ENCODE assay signal across 8 cellular contexts in genomic region chr4:1289232-1290164, GRCh38. TPM values are rescaled to one million over a fixed set of nuclear protein-coding genes. Genes with fewer than 3 reads are reported as not detected.
DNase-seq lines count a peak whose midpoint lies in the region; ATAC-seq and TF ChIP-seq lines count a peak whose summit lies in the region.

MAEA (plus strand) TSS chr4:1289891; CDS start chr4:1289914, 23 bp downstream.

- TF ChIP-seq CTCF in C4-2B (conservative IDR thresholded peaks at IDR 0.05): no peak
- TF ChIP-seq CTCF in left lung (IDR thresholded peaks at IDR 0.05): no peak

- peaks cover 0 to 6% of the 10 kb centered on the region in 2 donors for H3K36me3 ChIP-seq in left lung

- H3K4me3 ChIP-seq in left lung: peak within 1 kb of the TSS; percentile 85 to 94

- DNase-seq in NCI-H774 (lab: John Stamatoyannopoulos, UW) (peak; percentile 94), dermis blood vessel endothelial cell (peak; percentile 98), left lung (peak; percentile 97 to 98)
- DNase-seq in activated CD4-positive, alpha-beta T cell treated with anti-CD3 and anti-CD28 coated beads, Interleukin-2, amount 50 U/mL, for 4 hours: peak; percentile 95
- peak; percentile 95 to 96 for DNase-seq in stimulated activated CD4-positive, alpha-beta T cell treated with anti-CD3 and anti-CD28 coated beads, Interleukin-2, amount 100 ng/mL, for 48 hours

- ATAC-seq in GM19395 (IDR thresholded peaks at IDR 0.05; ENCODE audit: unreplicated experiment) (peak; percentile 94), HG03565 (IDR thresholded peaks at IDR 0.05; ENCODE audit: unreplicated experiment) (peak; percentile 87), left lung (peak; percentile 99)

- H3K9me3 ChIP-seq in left lung: peaks cover 0 to 4% of the 10 kb centered on the region in 2 donors

- no peaks in the 10 kb centered on the region for H3K27me3 ChIP-seq in left lung

- H3K27ac ChIP-seq in C4-2B: peak within 1 kb of the TSS; percentile 91
- peak within 1 kb of the TSS; percentile 67 to 85 for H3K27ac ChIP-seq in left lung

- H3K4me1 ChIP-seq in left lung: peaks cover 8 to 51% of the 10 kb centered on the region in 2 donors

- intact Hi-C loops in left lung (cut with DNase I): no loop called here

RNA-seq across cellular contexts. Expression of gene MAEA, which starts in this region (rescaled TPM):
- total RNA-seq in dermis blood vessel endothelial cell (74.4 and 75.9 TPM in 2 replicates), left lung (10 to 100 TPM; 43.8 to 56.3 TPM)

Comparison
In these comparisons a context has a peak if more than half of its experiments do, and no peak if none do; other contexts are left out.
1. Peak in every context shown above with its lines: DNase-seq, ATAC-seq, H3K4me3 ChIP-seq and H3K27ac ChIP-seq.